In the genomic region with DNA sequence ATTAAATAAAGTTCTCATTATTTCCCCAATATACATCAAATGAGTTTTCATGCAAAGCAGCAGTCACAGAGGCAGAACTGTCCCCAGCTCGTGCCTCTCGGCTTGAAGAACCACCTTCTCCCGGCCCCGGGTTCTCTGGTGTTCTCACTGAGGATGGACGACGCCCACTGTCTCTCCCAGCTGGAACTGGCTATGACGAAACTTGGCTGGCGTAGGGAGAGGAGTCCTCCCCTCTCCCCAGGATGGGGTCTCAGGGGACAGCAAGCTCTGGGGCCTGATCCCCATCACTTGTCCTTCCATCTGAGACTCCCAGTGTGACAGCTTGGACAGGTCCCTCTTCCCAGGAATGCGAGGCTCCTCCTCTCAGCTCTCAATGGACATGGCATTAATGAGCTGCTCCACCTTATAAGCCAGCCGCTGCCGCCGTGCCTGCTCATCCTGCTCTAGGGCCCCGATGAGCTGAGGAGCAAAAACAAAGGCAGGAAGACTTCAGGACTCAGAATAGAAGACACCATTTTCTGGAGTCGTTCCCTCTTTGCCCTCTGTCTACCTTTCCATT, we compare ENCODE assay signal across 23 cellular contexts.
A peak's percentile ranks its signal among the peaks of the same experiment; 100 is the strongest.
DNase-seq lines count a peak whose midpoint lies in the region; ATAC-seq and TF ChIP-seq lines count a peak whose summit lies in the region.
"Had no signal": no experiment of that assay in that cellular context is flagged by ENCODE, and none has a peak within 500 bp of the region (broad histone marks: within the 10 kb centered on the region; RNA-seq: fewer than 3 reads in every experiment).

No MANE protein-coding gene starts in this region.

- intact Hi-C loops in Right ventricle myocardium superior (cut with DNase I) = no loop called here
- intact Hi-C loops in left cardiac atrium (cut with DNase I) = no loop called here
- intact Hi-C loops in posterior vena cava (cut with DNase I) = loop anchor here in 1 of 2 donors (10.0 kb wide), 1 partner anchor 68 kb away; no protein-coding TSS in a partner anchor
- intact Hi-C loops in OCI-LY7 (cut with micrococcal nuclease; ENCODE audit: unreplicated experiment) = no loop called here

- H3K27ac ChIP-seq in right atrium auricular region (no peak overlapping the region), OCI-LY7 (ENCODE audit: low read depth, low read length, poor library complexity, severe bottlenecking) (no peak overlapping the region)
- H3K27ac ChIP-seq: BLaER1, HL-60, KMS-11, PC-9 had no signal

- DNase-seq in Right ventricle myocardium superior (peak; percentile 66), left cardiac atrium (no peak), right atrium auricular region (ENCODE audit: low spot score) (peak; percentile 73), posterior vena cava (ENCODE audit: low spot score) (peak; percentile 45), OCI-M1 (lab: John Stamatoyannopoulos, UW) (no peak), G401 (ENCODE audit: low spot score) (no peak), OCI-LY7 (ENCODE audit: low spot score) (no peak)
- DNase-seq: Caco-2; CD4-positive, CD25-positive, alpha-beta regulatory T cell; DMS79; EL; H7; NCI-H1048; NCI-H1417; NCI-H1694; NCI-H2029 treated with DMSO at 0.1 percent for 48 hours; NCI-H226; NCI-H510A treated with DMSO at 0.1 percent for 48 hours; SHP77 treated with DMSO at 0.1 percent for 48 hours had no signal

- POLR2A ChIA-PET in OCI-LY7 (lab: Charles Lee) = interaction anchor here (0.5 to 1.3 kb wide), 3 partner anchors 11 to 81 kb away, joined by 3 read pairs; no protein-coding TSS in a partner anchor

- no peak overlapping the region for H2AFZ ChIP-seq in OCI-LY7 (ENCODE audit: low read length)
- H2AFZ ChIP-seq: PC-9 had no signal

- CTCF ChIA-PET in OCI-LY7 (lab: Charles Lee; ENCODE audit: unreplicated experiment) = no interaction called here

- in situ Hi-C loops in G401 (cut with HindIII; ENCODE audit: low sequenced_read_pairs) = no loop called here

- no peaks in the 10 kb centered on the region for H3K9me2 ChIP-seq in OCI-LY7 (ENCODE audit: insufficient read depth, low read length)

- peaks cover 7% of the 10 kb centered on the region for H3K36me3 ChIP-seq in right atrium auricular region
- H3K36me3 ChIP-seq in OCI-LY7 (ENCODE audit: insufficient read depth, low read length) = no peaks in the 10 kb centered on the region
- H3K36me3 ChIP-seq: BLaER1 had no signal

- ATAC-seq in Right ventricle myocardium superior (ENCODE audit: poor library complexity) (no peak), left cardiac atrium (no peak)

- no peak for TF ChIP-seq CTCF in right atrium auricular region (IDR thresholded peaks at IDR 0.05)
- no peak for TF ChIP-seq CTCF in OCI-LY7 (conservative IDR thresholded peaks at IDR 0.05; ENCODE audit: low read length)

- H3K4me1 ChIP-seq in right atrium auricular region (peaks cover 0 to 35% of the 10 kb centered on the region in 2 donors), OCI-LY7 (ENCODE audit: insufficient read depth, low read length, poor library complexity, severe bottlenecking) (no peaks in the 10 kb centered on the region)
- H3K4me1 ChIP-seq: Caco-2 had no signal

- H3K4me2 ChIP-seq in OCI-LY7 (ENCODE audit: low read length) = no peak overlapping the region
- H3K4me2 ChIP-seq: BLaER1, KMS-11, PC-9 had no signal

- no peaks in the 10 kb centered on the region for H3K27me3 ChIP-seq in right atrium auricular region
- H3K27me3 ChIP-seq: BLaER1 had no signal

- no peaks in the 10 kb centered on the region for H3K79me2 ChIP-seq in OCI-LY7 (ENCODE audit: insufficient read depth, low read depth, low read length)

- BruUV-seq in OCI-LY7 (replicated peaks; lab: Mats Ljungman, UMichigan) = no TSS peak

- no peak overlapping the region for H3K4me3 ChIP-seq in right atrium auricular region
- H3K4me3 ChIP-seq in OCI-LY7 (ENCODE audit: low read depth, low read length, poor library complexity, severe bottlenecking) = no peak overlapping the region
- H3K4me3 ChIP-seq: BLaER1, PC-9 had no signal

- H4K20me1 ChIP-seq in OCI-LY7 (ENCODE audit: insufficient read depth, low read length) = no peaks in the 10 kb centered on the region
- H4K20me1 ChIP-seq: BLaER1 had no signal

- no peaks in the 10 kb centered on the region for H3K9me3 ChIP-seq in right atrium auricular region
- no peaks in the 10 kb centered on the region for H3K9me3 ChIP-seq in OCI-LY7 (ENCODE audit: low read length)
- H3K9me3 ChIP-seq: BLaER1, Caco-2 had no signal

Comparison
In these comparisons a context has a peak if more than half of its experiments do, and no peak if none do; other contexts are left out.
1. DNase-seq: peak in Right ventricle myocardium superior (single experiment), right atrium auricular region (single experiment) and posterior vena cava (single experiment); none in left cardiac atrium (single experiment), OCI-M1 (single experiment), G401 (single experiment) and OCI-LY7 (single experiment).